In genomic region chr16:30657866-30658730, GRCh38 we compare ENCODE assay signal across 8 cellular contexts. TPM values are rescaled to one million over a fixed set of nuclear protein-coding genes. Genes with fewer than 3 reads are reported as not detected.
DNase-seq lines count a peak whose midpoint lies in the region; ATAC-seq, FAIRE-seq and TF ChIP-seq lines count a peak whose summit lies in the region.

FBRS (plus strand) TSS chr16:30658431; CDS start chr16:30659519, 1,088 bp downstream.

- H3K9ac ChIP-seq in mammary epithelial cell (ENCODE audit: insufficient read depth, low read length) (peak within 1 kb of the TSS; percentile 92), iPS-20b (ENCODE audit: low read depth, low read length) (peak within 1 kb of the TSS; percentile 79)

- H3K4me3 ChIP-seq in ACC112 (ENCODE audit: low read depth, low read length) (peak within 1 kb of the TSS; percentile 97), mammary epithelial cell (replicated peaks in 1 of 3; ENCODE audit: insufficient read depth in 1 of 3, low read depth in 2 of 3, low read length in 3 of 3) (peak within 1 kb of the TSS; percentile 49 to 80 (median 65)), iPS-20b (ENCODE audit: low read length) (peak within 1 kb of the TSS; percentile 95), small intestine (ENCODE audit: low read depth in 1 of 2, low read length in 2 of 2) (peak within 1 kb of the TSS; percentile 86)

- WGBS in mammary epithelial cell (ENCODE audit: low coverage, missing lambda C conversion rate) = 0% methylated on average over 13 of the region's 86 CpGs
- WGBS in small intestine, 3 donors = 0% methylated on average over 72 to 86 of the region's 86 CpGs

- peak within 1 kb of the TSS; percentile 94 for H3K4me2 ChIP-seq in mammary epithelial cell (ENCODE audit: insufficient read depth, low read depth, low read length)

- FAIRE-seq in small intestine (lab: Jason Lieb, UNC) = peak; percentile 44

- H3K79me2 ChIP-seq in ACC112 (ENCODE audit: control insufficient read depth, insufficient read depth, low read length, unreplicated experiment) (peaks cover 36% of the 10 kb centered on the region), mammary epithelial cell (ENCODE audit: insufficient read depth, low read length) (peaks cover 41% of the 10 kb centered on the region)

- peak; percentile 87 for TF ChIP-seq CTCF in VCaP (conservative IDR thresholded peaks at IDR 0.05)
- TF ChIP-seq CTCF in mammary epithelial cell (conservative IDR thresholded peaks at IDR 0.05 in 1 of 2, IDR thresholded peaks at IDR 0.05 in 1 of 2; ENCODE audit: extremely low read depth in 1 of 2, insufficient read depth in 1 of 2, low read depth in 1 of 2, low read length in 2 of 2) = peak; percentile 41 to 61

- no peaks in the 10 kb centered on the region for H3K9me3 ChIP-seq in mammary epithelial cell (replicated peaks; ENCODE audit: insufficient read depth, low read length)
- no peaks in the 10 kb centered on the region for H3K9me3 ChIP-seq in iPS-20b (ENCODE audit: insufficient read depth, low read depth, low read length)
- no peaks in the 10 kb centered on the region for H3K9me3 ChIP-seq in small intestine (ENCODE audit: control insufficient read depth, low read depth)

- H3K4me1 ChIP-seq in ACC112 (ENCODE audit: control insufficient read depth, insufficient read depth, low read length, unreplicated experiment) (peaks cover 20% of the 10 kb centered on the region), mammary epithelial cell (ENCODE audit: insufficient read depth, low read length) (peaks cover 24% of the 10 kb centered on the region), iPS-20b (ENCODE audit: insufficient read depth, low read length) (no peaks in the 10 kb centered on the region; the same call in 1 of the 2 replicates), small intestine (ENCODE audit: control insufficient read depth in 2 of 2, insufficient read depth in 1 of 2, low read depth in 1 of 2, low read length in 1 of 2) (peaks cover 0 to 6% of the 10 kb centered on the region in 2 donors)

- H4K20me1 ChIP-seq in mammary epithelial cell (ENCODE audit: insufficient read depth, low read length) = no peaks in the 10 kb centered on the region

- H3K27me3 ChIP-seq in ACC112 (ENCODE audit: insufficient read depth, low read length) (no peaks in the 10 kb centered on the region), mammary epithelial cell (ENCODE audit: insufficient read depth, low read length) (no peaks in the 10 kb centered on the region), iPS-20b (ENCODE audit: insufficient read depth, low read length) (peaks cover 51% of the 10 kb centered on the region), small intestine (ENCODE audit: control insufficient read depth in 2 of 2, insufficient read depth in 2 of 2, low read length in 2 of 2) (no peaks in the 10 kb centered on the region)

- dilution Hi-C loops in mammary epithelial cell (cut with HindIII; ENCODE audit: low sequenced_read_pairs) = no loop called here

- DNase-seq in NCI-H2196 (lab: John Stamatoyannopoulos, UW; ENCODE audit: unreplicated experiment) (peak; percentile 99), mammary epithelial cell (peak; percentile 100), small intestine (peak; percentile 100)

- in situ Hi-C loops in mammary epithelial cell (cut with MboI; ENCODE audit: low sequenced_read_pairs in 2 of 2) = no loop called here

- H3K27ac ChIP-seq in ACC112 (ENCODE audit: low read depth, low read length) (peak within 1 kb of the TSS; percentile 97), VCaP (peak within 1 kb of the TSS; percentile 95), mammary epithelial cell (ENCODE audit: insufficient read depth, low read depth, low read length) (peak within 1 kb of the TSS; percentile 94), iPS-20b (ENCODE audit: low read length) (peak within 1 kb of the TSS; percentile 74), small intestine (ENCODE audit: low read depth in 1 of 2, low read length in 1 of 2) (peak within 1 kb of the TSS; percentile 97 to 99)

- H2AFZ ChIP-seq in ACC112 (ENCODE audit: low read length, unreplicated experiment) (peak within 1 kb of the TSS; percentile 74), mammary epithelial cell (ENCODE audit: low read depth, low read length) (peak within 1 kb of the TSS; percentile 79)

- BruUV-seq in mammary epithelial cell (replicated peaks; lab: Mats Ljungman, UMichigan) = TSS peak; percentile 44

- H3K36me3 ChIP-seq in ACC112 (ENCODE audit: insufficient read depth, low read length) (peaks cover 6% of the 10 kb centered on the region; the same call in 1 of the 2 replicates), mammary epithelial cell (ENCODE audit: insufficient read depth, low read length) (peaks cover 18% of the 10 kb centered on the region), iPS-20b (ENCODE audit: insufficient read depth, low read depth, low read length) (peaks cover 11% of the 10 kb centered on the region), small intestine (ENCODE audit: control insufficient read depth in 2 of 2, insufficient read depth in 2 of 2, low read length in 2 of 2) (peaks cover 26 to 31% of the 10 kb centered on the region in 2 donors)

- CTCF ChIA-PET in mammary epithelial cell (lab: Charles Lee; ENCODE audit: low non-redundant PET) = no interaction called here

- intact Hi-C loops in mammary epithelial cell (cut with micrococcal nuclease) = no loop called here

- peak; percentile 64 for ATAC-seq in GM18867 (IDR thresholded peaks at IDR 0.05; ENCODE audit: unreplicated experiment)
- ATAC-seq in HG03108 (IDR thresholded peaks at IDR 0.05; ENCODE audit: unreplicated experiment) = peak; percentile 63

RNA-seq across cellular contexts. Expression of gene FBRS, which starts in this region (rescaled TPM):
- 10 to 100 TPM; 20.7 to 60.8 TPM for total RNA-seq in mammary epithelial cell
- polyA plus RNA-seq in mammary epithelial cell (7.8 TPM), small intestine (10 to 100 TPM; 36.2 to 53.7 (median 41.6) TPM)
- polyA minus RNA-seq in mammary epithelial cell = 27.2 TPM

Comparison
In these comparisons a context has a peak if more than half of its experiments do, and no peak if none do; other contexts are left out.
1. Peak in every context shown above with its lines: DNase-seq, ATAC-seq, H3K4me3 ChIP-seq and H3K27ac ChIP-seq.